In genomic region chr18:35777042-35777441, GRCh38 we compare ENCODE assay signal across 2 cellular contexts.
TF ChIP-seq lines count a peak whose summit lies in the region.

No MANE protein-coding gene starts in this region.

TF ChIP-seq in A549, 52 proteins besides CTCF, POLR2A, EP300 and RAD21 (continued from another document):
- no peak for TF ChIP-seq ATOH8 (CRISPR knock-in tag; IDR thresholded peaks at IDR 0.05; ENCODE audit: low read depth)
- no peak for TF ChIP-seq POLR2AphosphoS2 (conservative IDR thresholded peaks at IDR 0.05; ENCODE audit: low read length)
- TF ChIP-seq, protein P1, sequence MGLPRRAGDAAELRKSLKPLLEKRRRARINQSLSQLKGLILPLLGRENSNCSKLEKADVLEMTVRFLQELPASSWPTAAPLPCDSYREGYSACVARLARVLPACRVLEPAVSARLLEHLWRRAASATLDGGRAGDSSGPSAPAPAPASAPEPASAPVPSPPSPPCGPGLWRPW (IDR thresholded peaks at IDR 0.05): no peak
- no peak for TF ChIP-seq MAFK (IDR thresholded peaks at IDR 0.05; ENCODE audit: partially characterized antibody)

TF ChIP-seq in Ishikawa, 13 proteins besides CTCF, POLR2A, EP300 and RAD21 (continued from another document):
- TF ChIP-seq CREB1 (IDR thresholded peaks at IDR 0.05; ENCODE audit: low read depth) (no peak), REST (IDR thresholded peaks at IDR 0.05; ENCODE audit: low read depth) (no peak), TCF12 (IDR thresholded peaks at IDR 0.05; ENCODE audit: low read depth) (no peak)
